Comparison of ENCODE assay signal across 2 cellular contexts in the genomic region with DNA sequence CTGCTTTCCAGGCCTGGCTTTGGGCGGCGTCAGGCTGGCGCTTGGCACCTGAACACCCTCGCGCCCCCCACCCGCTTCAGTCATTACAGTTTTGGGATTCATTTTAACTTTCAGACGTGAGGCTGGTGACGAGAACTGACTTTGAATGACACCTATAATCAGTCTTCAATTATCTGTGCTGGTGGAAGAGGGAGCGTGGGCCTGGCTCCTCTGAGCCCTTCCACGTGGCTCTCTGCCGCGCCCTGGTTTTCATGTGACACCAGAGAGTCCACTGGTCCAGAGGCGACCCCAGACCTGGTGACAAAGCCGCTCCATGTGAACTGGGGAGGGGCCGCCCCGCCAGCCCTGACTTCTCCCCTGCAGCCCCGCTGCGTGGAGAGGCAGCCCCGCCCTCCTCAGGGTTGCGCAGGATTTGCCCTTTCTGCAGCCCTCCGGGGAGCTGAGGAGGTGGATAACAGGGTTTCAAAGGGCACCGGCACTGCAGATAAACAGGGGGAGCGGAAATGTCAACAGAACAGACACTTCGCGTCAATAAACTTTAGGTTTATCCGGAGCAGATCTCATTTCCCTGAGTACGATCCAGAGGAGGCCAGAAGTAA.
TF ChIP-seq lines count a peak whose summit lies in the region.

No MANE protein-coding gene starts in this region.

TF ChIP-seq in HepG2, 621 proteins besides CTCF, POLR2A, EP300 and RAD21 (continues in another document):
- no peak for TF ChIP-seq ZNF496 (CRISPR knock-in tag; IDR thresholded peaks at IDR 0.05; ENCODE audit: insufficient replicate concordance)
- no peak for TF ChIP-seq ZNF674 (CRISPR knock-in tag; IDR thresholded peaks at IDR 0.05; ENCODE audit: low read depth)
- TF ChIP-seq, protein P1, sequence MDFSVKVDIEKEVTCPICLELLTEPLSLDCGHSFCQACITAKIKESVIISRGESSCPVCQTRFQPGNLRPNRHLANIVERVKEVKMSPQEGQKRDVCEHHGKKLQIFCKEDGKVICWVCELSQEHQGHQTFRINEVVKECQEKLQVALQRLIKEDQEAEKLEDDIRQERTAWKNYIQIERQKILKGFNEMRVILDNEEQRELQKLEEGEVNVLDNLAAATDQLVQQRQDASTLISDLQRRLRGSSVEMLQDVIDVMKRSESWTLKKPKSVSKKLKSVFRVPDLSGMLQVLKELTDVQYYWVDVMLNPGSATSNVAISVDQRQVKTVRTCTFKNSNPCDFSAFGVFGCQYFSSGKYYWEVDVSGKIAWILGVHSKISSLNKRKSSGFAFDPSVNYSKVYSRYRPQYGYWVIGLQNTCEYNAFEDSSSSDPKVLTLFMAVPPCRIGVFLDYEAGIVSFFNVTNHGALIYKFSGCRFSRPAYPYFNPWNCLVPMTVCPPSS (IDR thresholded peaks at IDR 0.05), result no peak
- no peak for TF ChIP-seq ZBTB8A (CRISPR knock-in tag; IDR thresholded peaks at IDR 0.05; ENCODE audit: borderline replicate concordance, low read depth)
- TF ChIP-seq TFAP4 (IDR thresholded peaks at IDR 0.05; ENCODE audit: borderline replicate concordance, low read depth), result no peak
- TF ChIP-seq POLR2AphosphoS5 (IDR thresholded peaks at IDR 0.05; ENCODE audit: low read depth, low read length), result no peak
- TF ChIP-seq, protein P2, sequence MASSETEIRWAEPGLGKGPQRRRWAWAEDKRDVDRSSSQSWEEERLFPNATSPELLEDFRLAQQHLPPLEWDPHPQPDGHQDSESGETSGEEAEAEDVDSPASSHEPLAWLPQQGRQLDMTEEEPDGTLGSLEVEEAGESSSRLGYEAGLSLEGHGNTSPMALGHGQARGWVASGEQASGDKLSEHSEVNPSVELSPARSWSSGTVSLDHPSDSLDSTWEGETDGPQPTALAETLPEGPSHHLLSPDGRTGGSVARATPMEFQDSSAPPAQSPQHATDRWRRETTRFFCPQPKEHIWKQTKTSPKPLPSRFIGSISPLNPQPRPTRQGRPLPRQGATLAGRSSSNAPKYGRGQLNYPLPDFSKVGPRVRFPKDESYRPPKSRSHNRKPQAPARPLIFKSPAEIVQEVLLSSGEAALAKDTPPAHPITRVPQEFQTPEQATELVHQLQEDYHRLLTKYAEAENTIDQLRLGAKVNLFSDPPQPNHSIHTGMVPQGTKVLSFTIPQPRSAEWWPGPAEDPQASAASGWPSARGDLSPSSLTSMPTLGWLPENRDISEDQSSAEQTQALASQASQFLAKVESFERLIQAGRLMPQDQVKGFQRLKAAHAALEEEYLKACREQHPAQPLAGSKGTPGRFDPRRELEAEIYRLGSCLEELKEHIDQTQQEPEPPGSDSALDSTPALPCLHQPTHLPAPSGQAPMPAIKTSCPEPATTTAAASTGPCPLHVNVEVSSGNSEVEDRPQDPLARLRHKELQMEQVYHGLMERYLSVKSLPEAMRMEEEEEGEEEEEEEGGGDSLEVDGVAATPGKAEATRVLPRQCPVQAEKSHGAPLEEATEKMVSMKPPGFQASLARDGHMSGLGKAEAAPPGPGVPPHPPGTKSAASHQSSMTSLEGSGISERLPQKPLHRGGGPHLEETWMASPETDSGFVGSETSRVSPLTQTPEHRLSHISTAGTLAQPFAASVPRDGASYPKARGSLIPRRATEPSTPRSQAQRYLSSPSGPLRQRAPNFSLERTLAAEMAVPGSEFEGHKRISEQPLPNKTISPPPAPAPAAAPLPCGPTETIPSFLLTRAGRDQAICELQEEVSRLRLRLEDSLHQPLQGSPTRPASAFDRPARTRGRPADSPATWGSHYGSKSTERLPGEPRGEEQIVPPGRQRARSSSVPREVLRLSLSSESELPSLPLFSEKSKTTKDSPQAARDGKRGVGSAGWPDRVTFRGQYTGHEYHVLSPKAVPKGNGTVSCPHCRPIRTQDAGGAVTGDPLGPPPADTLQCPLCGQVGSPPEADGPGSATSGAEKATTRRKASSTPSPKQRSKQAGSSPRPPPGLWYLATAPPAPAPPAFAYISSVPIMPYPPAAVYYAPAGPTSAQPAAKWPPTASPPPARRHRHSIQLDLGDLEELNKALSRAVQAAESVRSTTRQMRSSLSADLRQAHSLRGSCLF (CRISPR knock-in tag; IDR thresholded peaks at IDR 0.05; ENCODE audit: borderline replicate concordance), result no peak
- TF ChIP-seq MTF2 (CRISPR knock-in tag; IDR thresholded peaks at IDR 0.05; ENCODE audit: borderline replicate concordance), result no peak
- no peak for TF ChIP-seq IRX3 (CRISPR knock-in tag; IDR thresholded peaks at IDR 0.05; ENCODE audit: borderline replicate concordance, low read depth)
- TF ChIP-seq, protein P3, sequence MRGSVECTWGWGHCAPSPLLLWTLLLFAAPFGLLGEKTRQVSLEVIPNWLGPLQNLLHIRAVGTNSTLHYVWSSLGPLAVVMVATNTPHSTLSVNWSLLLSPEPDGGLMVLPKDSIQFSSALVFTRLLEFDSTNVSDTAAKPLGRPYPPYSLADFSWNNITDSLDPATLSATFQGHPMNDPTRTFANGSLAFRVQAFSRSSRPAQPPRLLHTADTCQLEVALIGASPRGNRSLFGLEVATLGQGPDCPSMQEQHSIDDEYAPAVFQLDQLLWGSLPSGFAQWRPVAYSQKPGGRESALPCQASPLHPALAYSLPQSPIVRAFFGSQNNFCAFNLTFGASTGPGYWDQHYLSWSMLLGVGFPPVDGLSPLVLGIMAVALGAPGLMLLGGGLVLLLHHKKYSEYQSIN (CRISPR knock-in tag; IDR thresholded peaks at IDR 0.05; ENCODE audit: borderline replicate concordance), result no peak
- TF ChIP-seq ZNF136 (CRISPR knock-in tag; IDR thresholded peaks at IDR 0.05; ENCODE audit: low read depth), result no peak
- no peak for TF ChIP-seq ZNF878 (CRISPR knock-in tag; IDR thresholded peaks at IDR 0.05)
- TF ChIP-seq NBN (conservative IDR thresholded peaks at IDR 0.05), result no peak
- no peak for TF ChIP-seq HMGA1 (CRISPR knock-in tag; conservative IDR thresholded peaks at IDR 0.05)

TF ChIP-seq in H1, 55 proteins besides CTCF, POLR2A, EP300 and RAD21:
- TF ChIP-seq, protein P4, sequence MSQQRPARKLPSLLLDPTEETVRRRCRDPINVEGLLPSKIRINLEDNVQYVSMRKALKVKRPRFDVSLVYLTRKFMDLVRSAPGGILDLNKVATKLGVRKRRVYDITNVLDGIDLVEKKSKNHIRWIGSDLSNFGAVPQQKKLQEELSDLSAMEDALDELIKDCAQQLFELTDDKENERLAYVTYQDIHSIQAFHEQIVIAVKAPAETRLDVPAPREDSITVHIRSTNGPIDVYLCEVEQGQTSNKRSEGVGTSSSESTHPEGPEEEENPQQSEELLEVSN (IDR thresholded peaks at IDR 0.05), result peak; percentile 15
- TF ChIP-seq SP1 (IDR thresholded peaks at IDR 0.05; ENCODE audit: low read depth, low read length) (no peak), SRF (IDR thresholded peaks at IDR 0.05; ENCODE audit: low read depth, low read length) (no peak), SIRT6 (IDR thresholded peaks at IDR 0.05; ENCODE audit: low read length) (no peak)
